ENCODE assay signal across 12 cellular contexts in genomic region chr7:45031829-45032228, GRCh38. TPM values are rescaled to one million over a fixed set of nuclear protein-coding genes. Genes with fewer than 3 reads are reported as not detected.
DNase-seq lines count a peak whose midpoint lies in the region; ATAC-seq and TF ChIP-seq lines count a peak whose summit lies in the region.
"Had no signal": no experiment of that assay in that cellular context is flagged by ENCODE, and none has a peak within 500 bp of the region (broad histone marks: within the 10 kb centered on the region; RNA-seq: fewer than 3 reads in every experiment).

No MANE protein-coding gene starts in this region.

- in situ Hi-C loops in GM13976 (cut with MboI; ENCODE audit: low sequenced_read_pairs, unreplicated experiment) = no loop called here

- no peak overlapping the region for H3K27ac ChIP-seq in upper lobe of left lung
- H3K27ac ChIP-seq: tibial nerve had no signal

- H3K4me3 ChIP-seq in Loucy (ENCODE audit: low read length, poor library complexity, severe bottlenecking) (peak overlapping the region; percentile 69), upper lobe of left lung (no peak overlapping the region)
- H3K4me3 ChIP-seq: tibial nerve had no signal

- intact Hi-C loops in activated CD4-positive, alpha-beta T cell treated with anti-CD3 and anti-CD28 coated beads for 36 hours (cut with DNase I, micrococcal nuclease) = loop anchor here in 1 of 2 experiments (10.0 kb wide), 1 partner anchor 537 kb away; the partner anchor contains the start of gene NUDCD3
- intact Hi-C loops in activated CD4-positive, alpha-beta memory T cell treated with anti-CD3 and anti-CD28 coated beads for 36 hours (cut with micrococcal nuclease) = no loop called here

- TF ChIP-seq EP300 in upper lobe of left lung (IDR thresholded peaks at IDR 0.05) = no peak

- peaks cover 5% of the 10 kb centered on the region for H3F3A ChIP-seq in Loucy (ENCODE audit: low read depth)

- TF ChIP-seq CTCF in Loucy (conservative IDR thresholded peaks at IDR 0.05; ENCODE audit: low read length) (no peak), GM13976 (IDR thresholded peaks at IDR 0.05; ENCODE audit: borderline replicate concordance, control extremely low read depth, extremely low read depth, insufficient read depth, missing control alignments) (no peak), upper lobe of left lung (IDR thresholded peaks at IDR 0.05) (no peak)

- H3K27me3 Mint-ChIP-seq in activated CD4-positive, alpha-beta T cell treated with anti-CD3 and anti-CD28 coated beads for 36 hours = no peaks in the 10 kb centered on the region
- H3K27me3 Mint-ChIP-seq in activated CD4-positive, alpha-beta memory T cell treated with anti-CD3 and anti-CD28 coated beads for 36 hours = no peaks in the 10 kb centered on the region
- no peaks in the 10 kb centered on the region for H3K27me3 Mint-ChIP-seq in naive B cell

- no peak overlapping the region for H3K4me3 Mint-ChIP-seq in activated CD4-positive, alpha-beta T cell treated with anti-CD3 and anti-CD28 coated beads for 36 hours
- no peak overlapping the region for H3K4me3 Mint-ChIP-seq in activated CD4-positive, alpha-beta memory T cell treated with anti-CD3 and anti-CD28 coated beads for 36 hours
- H3K4me3 Mint-ChIP-seq in naive B cell = peak overlapping the region; percentile 9 to 59 (median 42)

- WGBS in upper lobe of left lung, 2 donors = 61 to 87% methylated on average over 4 of the region's 4 CpGs

- ATAC-seq in activated CD4-positive, alpha-beta T cell treated with anti-CD3 and anti-CD28 coated beads for 36 hours = no peak
- ATAC-seq in naive B cell (ENCODE audit: low read depth in 2 of 2) (no peak), upper lobe of left lung (ENCODE audit: low FRiP score in 2 of 2) (no peak), GM21526 (IDR thresholded peaks at IDR 0.05; ENCODE audit: low FRiP score, unreplicated experiment) (no peak)
- ATAC-seq: activated naive CD4-positive, alpha-beta T cell treated with anti-CD3 and anti-CD28 coated beads, Interleukin-2, amount 50 U/mL, for 72 hours had no signal

- H3K27ac Mint-ChIP-seq in activated CD4-positive, alpha-beta T cell treated with anti-CD3 and anti-CD28 coated beads for 36 hours = peak overlapping the region; percentile 70
- H3K27ac Mint-ChIP-seq in activated CD4-positive, alpha-beta memory T cell treated with anti-CD3 and anti-CD28 coated beads for 36 hours = peak overlapping the region; percentile 83
- peak overlapping the region in 5 of 6 donors; percentile 16 to 77 (median 53) for H3K27ac Mint-ChIP-seq in naive B cell

- peak overlapping the region; percentile 65 for H3K9ac ChIP-seq in Loucy (ENCODE audit: low read depth, low read length, poor library complexity, severe bottlenecking)

- H3K36me3 Mint-ChIP-seq in activated CD4-positive, alpha-beta T cell treated with anti-CD3 and anti-CD28 coated beads for 36 hours (ENCODE audit: low read depth) = peaks cover 43% of the 10 kb centered on the region
- peaks cover 31% of the 10 kb centered on the region for H3K36me3 Mint-ChIP-seq in activated CD4-positive, alpha-beta memory T cell treated with anti-CD3 and anti-CD28 coated beads for 36 hours
- H3K36me3 Mint-ChIP-seq in naive B cell = peaks cover 5 to 9% of the 10 kb centered on the region in 2 donors

- POLR2A ChIA-PET in activated CD4-positive, alpha-beta T cell treated with anti-CD3 and anti-CD28 coated beads for 36 hours (lab: Charles Lee) = interaction anchor here (1.5 kb wide), 1 partner anchor 31 kb away, joined by 4 read pairs; no protein-coding TSS in a partner anchor
- POLR2A ChIA-PET in activated CD4-positive, alpha-beta memory T cell treated with anti-CD3 and anti-CD28 coated beads for 36 hours (lab: Charles Lee) = interaction anchor here (0.7 to 1.8 kb wide), 4 partner anchors 12 to 58 kb away, joined by 3 to 4 read pairs (median 4); no protein-coding TSS in a partner anchor

- no peak overlapping the region for H2AFZ ChIP-seq in Loucy (ENCODE audit: low read length)

- CTCF ChIA-PET in activated CD4-positive, alpha-beta T cell treated with anti-CD3 and anti-CD28 coated beads for 36 hours (lab: Charles Lee) = interaction anchor here (1.0 to 1.3 kb wide), 4 partner anchors 10 to 174 kb away, joined by 3 to 6 read pairs (median 4); partner anchors contain the start of gene MYO1G
- CTCF ChIA-PET in activated CD4-positive, alpha-beta memory T cell treated with anti-CD3 and anti-CD28 coated beads for 36 hours (lab: Charles Lee) = interaction anchor here (1.7 kb wide), 2 partner anchors 31 to 58 kb away, joined by 6 to 7 read pairs; no protein-coding TSS in a partner anchor

- TF ChIP-seq POLR2A in upper lobe of left lung (IDR thresholded peaks at IDR 0.05) = no peak

- no peaks in the 10 kb centered on the region for H3K9me2 ChIP-seq in Loucy (replicated peaks; ENCODE audit: low read depth, low read length)

- H3K9me3 ChIP-seq in Loucy (ENCODE audit: insufficient read depth, low read depth, low read length) (no peaks in the 10 kb centered on the region), upper lobe of left lung (no peaks in the 10 kb centered on the region)
- H3K9me3 ChIP-seq: tibial nerve had no signal

- H4K20me1 ChIP-seq in Loucy (ENCODE audit: insufficient read depth, low read length, poor library complexity, severe bottlenecking) = peaks cover 74% of the 10 kb centered on the region

- H3K27me3 ChIP-seq in Loucy (ENCODE audit: insufficient read depth, low read length, poor library complexity, severe bottlenecking) (no peaks in the 10 kb centered on the region), upper lobe of left lung (no peaks in the 10 kb centered on the region)
- H3K27me3 ChIP-seq: tibial nerve had no signal

- H3K4me1 Mint-ChIP-seq in activated CD4-positive, alpha-beta T cell treated with anti-CD3 and anti-CD28 coated beads for 36 hours = peaks cover 81% of the 10 kb centered on the region
- peaks cover 87% of the 10 kb centered on the region for H3K4me1 Mint-ChIP-seq in activated CD4-positive, alpha-beta memory T cell treated with anti-CD3 and anti-CD28 coated beads for 36 hours (ENCODE audit: low read depth)
- peaks cover 62 to 90% (median 69%) of the 10 kb centered on the region in 3 donors for H3K4me1 Mint-ChIP-seq in naive B cell

- peak overlapping the region; percentile 67 for H3K4me2 ChIP-seq in Loucy (ENCODE audit: low read depth, low read length, poor library complexity, severe bottlenecking)

- DNase-seq in activated CD4-positive, alpha-beta T cell treated with anti-CD3 and anti-CD28 coated beads for 36 hours = peak; percentile 28
- DNase-seq in activated CD4-positive, alpha-beta T cell treated with anti-CD3 and anti-CD28 coated beads for 48 hours = no peak
- DNase-seq in activated CD4-positive, alpha-beta memory T cell treated with anti-CD3 and anti-CD28 coated beads for 36 hours = no peak
- no peak for DNase-seq in naive B cell
- no peak for DNase-seq in GM13976 (ENCODE audit: low spot score)
- DNase-seq in upper lobe of left lung = no peak
- DNase-seq: NCI-H1048 had no signal

- no peaks in the 10 kb centered on the region; the same call in 1 of the 2 replicates for H3K36me3 ChIP-seq in Loucy (ENCODE audit: insufficient read depth, low read length)
- H3K36me3 ChIP-seq in upper lobe of left lung = peaks cover 0 to 16% (median 2%) of the 10 kb centered on the region in 4 donors

- H3K9me3 Mint-ChIP-seq in activated CD4-positive, alpha-beta T cell treated with anti-CD3 and anti-CD28 coated beads for 36 hours (ENCODE audit: low read depth) = no peaks in the 10 kb centered on the region
- no peaks in the 10 kb centered on the region for H3K9me3 Mint-ChIP-seq in activated CD4-positive, alpha-beta memory T cell treated with anti-CD3 and anti-CD28 coated beads for 36 hours
- H3K9me3 Mint-ChIP-seq in naive B cell = no peaks in the 10 kb centered on the region
- H3K9me3 Mint-ChIP-seq: activated naive CD4-positive, alpha-beta T cell treated with anti-CD3 and anti-CD28 coated beads, Interleukin-2, amount 50 U/mL, for 72 hours had no signal

- peaks cover 93% of the 10 kb centered on the region for H3K79me2 ChIP-seq in Loucy (ENCODE audit: insufficient read depth, low read length)

- H3K4me1 ChIP-seq in Loucy (ENCODE audit: insufficient read depth, low read length, poor library complexity, severe bottlenecking) (peaks cover 65% of the 10 kb centered on the region), upper lobe of left lung (peaks cover 0 to 27% (median 16%) of the 10 kb centered on the region in 4 donors)

RNA-seq across cellular contexts. Expression of gene CCM2, which starts 31.8 kb away (rescaled TPM):
- total RNA-seq in activated CD4-positive, alpha-beta T cell treated with anti-CD3 and anti-CD28 coated beads for 36 hours = 10 to 100 TPM; 70.1 to 80.1 TPM
- total RNA-seq in activated CD4-positive, alpha-beta memory T cell treated with anti-CD3 and anti-CD28 coated beads for 36 hours = 10 to 100 TPM; 85.2 to 89.6 TPM
- polyA plus RNA-seq in naive B cell (ENCODE audit: low read depth in 6 of 6) = 100 to 1,000 TPM in 2 of 6 donors, 10 to 100 TPM in 4; 69.3 to 136 (median 77.3) TPM
- total RNA-seq in upper lobe of left lung = 10 to 100 TPM; 30.9 to 63.9 (median 46.8) TPM

RNA-seq across cellular contexts. Expression of gene MYO1G, which starts 53.0 kb away (rescaled TPM):
- total RNA-seq in activated CD4-positive, alpha-beta T cell treated with anti-CD3 and anti-CD28 coated beads for 36 hours = 100 to 1,000 TPM; 369 to 376 TPM
- 100 to 1,000 TPM; 429 to 436 TPM for total RNA-seq in activated CD4-positive, alpha-beta memory T cell treated with anti-CD3 and anti-CD28 coated beads for 36 hours
- 100 to 1,000 TPM in 3 of 6 donors, 10 to 100 TPM in 3; 83.1 to 151 (median 99.6) TPM for polyA plus RNA-seq in naive B cell (ENCODE audit: low read depth in 6 of 6)
- total RNA-seq in upper lobe of left lung = 10 to 100 TPM; 19.7 to 51.3 (median 38.0) TPM
- polyA plus RNA-seq: AG04450 had no signal

RNA-seq across cellular contexts. Expression of gene NACAD, which starts 56.9 kb away (rescaled TPM):
- under 1 TPM; 0.14 to 0.21 TPM for total RNA-seq in activated CD4-positive, alpha-beta T cell treated with anti-CD3 and anti-CD28 coated beads for 36 hours
- under 1 TPM; 0.10 to 0.21 TPM for total RNA-seq in activated CD4-positive, alpha-beta memory T cell treated with anti-CD3 and anti-CD28 coated beads for 36 hours
- not detected for polyA plus RNA-seq in naive B cell (ENCODE audit: low read depth in 6 of 6)
- total RNA-seq in upper lobe of left lung = 1 to 10 TPM; 1.0 to 4.3 (median 2.3) TPM

Comparison
In these comparisons a context has a peak if more than half of its experiments do, and no peak if none do; other contexts are left out.
1. H3K4me3 Mint-ChIP-seq: peak in naive B cell (8 of 8); none in activated CD4-positive, alpha-beta T cell treated with anti-CD3 and anti-CD28 coated beads for 36 hours (single experiment) and activated CD4-positive, alpha-beta memory T cell treated with anti-CD3 and anti-CD28 coated beads for 36 hours (single experiment).
2. RNA of gene MYO1G, which starts 53.0 kb away (total RNA-seq): 429 to 436 TPM in activated CD4-positive, alpha-beta memory T cell treated with anti-CD3 and anti-CD28 coated beads for 36 hours and 369 to 376 TPM in activated CD4-positive, alpha-beta T cell treated with anti-CD3 and anti-CD28 coated beads for 36 hours; 19.7 to 51.3 TPM in upper lobe of left lung; every median in the first group is over 4 times any median in the second.
3. Peak in every context shown above with its lines, with median percentiles within 50 percentile points of each other: H3K27ac Mint-ChIP-seq.